ENCODE assay signal across 10 cellular contexts in the genomic region with DNA sequence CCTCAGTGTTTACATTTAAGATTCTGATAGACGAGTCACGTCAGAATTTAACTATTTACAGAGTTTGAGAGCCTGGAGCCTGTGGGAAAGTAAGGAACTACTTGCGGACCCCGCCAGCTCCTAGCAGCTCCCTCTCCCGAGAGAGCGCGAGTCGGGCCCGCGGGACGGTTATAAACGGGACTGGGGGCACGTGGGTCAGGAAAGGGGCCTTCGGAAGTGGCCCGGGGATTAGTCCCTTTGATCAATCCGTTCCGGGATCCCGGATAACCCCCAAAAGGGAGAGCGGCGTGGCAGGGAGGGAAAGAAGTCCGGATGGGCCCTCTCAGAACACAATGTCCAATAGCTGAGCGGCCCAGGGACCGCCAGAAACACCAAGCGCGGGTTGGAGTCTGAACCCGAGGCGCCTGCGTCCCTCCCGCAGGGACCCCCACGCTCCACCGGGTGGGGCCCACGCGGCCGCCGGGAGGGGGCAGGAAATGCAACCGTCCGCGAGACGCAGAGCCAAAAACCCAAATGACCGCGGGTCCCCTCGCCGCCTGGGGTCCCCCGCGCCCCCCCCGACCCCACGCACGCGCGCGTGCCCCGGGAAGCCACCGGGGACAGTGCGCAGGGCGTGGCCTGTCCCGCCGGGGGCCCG. TPM values are rescaled to one million over a fixed set of nuclear protein-coding genes. Genes with fewer than 3 reads are reported as not detected.
DNase-seq lines count a peak whose midpoint lies in the region; ATAC-seq and TF ChIP-seq lines count a peak whose summit lies in the region.
"Had no signal": no experiment of that assay in that cellular context is flagged by ENCODE, and none has a peak within 500 bp of the region (broad histone marks: within the 10 kb centered on the region; RNA-seq: fewer than 3 reads in every experiment).

No MANE protein-coding gene starts in this region.

- peak overlapping the region; percentile 77 for H3K27ac Mint-ChIP-seq in activated naive CD4-positive, alpha-beta T cell treated with anti-CD3 and anti-CD28 coated beads, Interleukin-2, amount 10 ng/mL, durations not matched to agents 7 days and 5 days

- peaks cover 95% of the 10 kb centered on the region for H3K27me3 ChIP-seq in lower lobe of right lung (ENCODE audit: low read depth)
- peaks cover 81% of the 10 kb centered on the region for H3K27me3 ChIP-seq in thymus (ENCODE audit: control insufficient read depth, insufficient read depth)

- peak in 1 of 2 donors; percentile 12 for ATAC-seq in lower lobe of right lung
- ATAC-seq in GM18870 (IDR thresholded peaks at IDR 0.05; ENCODE audit: unreplicated experiment), result no peak

- H3K4me3 ChIP-seq in lower lobe of right lung, result peak overlapping the region; percentile 34
- H3K4me3 ChIP-seq in thymus (ENCODE audit: low read length), result peak overlapping the region; percentile 3

- H3K9me3 Mint-ChIP-seq in activated naive CD4-positive, alpha-beta T cell treated with anti-CD3 and anti-CD28 coated beads, Interleukin-2, amount 10 ng/mL, durations not matched to agents 7 days and 5 days, result no peaks in the 10 kb centered on the region

- intact Hi-C loops in lower lobe of right lung (cut with DNase I), result no loop called here

- peak overlapping the region; percentile 11 for H3K4me3 Mint-ChIP-seq in activated naive CD4-positive, alpha-beta T cell treated with anti-CD3 and anti-CD28 coated beads, Interleukin-2, amount 10 ng/mL, durations not matched to agents 7 days and 5 days

- CTCF ChIA-PET in activated naive CD4-positive, alpha-beta T cell treated with anti-CD3 and anti-CD28 coated beads, Interleukin-2, amount 10 ng/mL, durations not matched to agents 7 days and 5 days (lab: Charles Lee), result interaction anchor here (0.7 kb wide), 1 partner anchor 311 kb away, joined by 4 read pairs; no protein-coding TSS in a partner anchor

- peaks cover 12% of the 10 kb centered on the region for H3K36me3 Mint-ChIP-seq in activated naive CD4-positive, alpha-beta T cell treated with anti-CD3 and anti-CD28 coated beads, Interleukin-2, amount 10 ng/mL, durations not matched to agents 7 days and 5 days

- 3% methylated on average over 58 of the region's 58 CpGs for WGBS in thymus

- H3K27me3 Mint-ChIP-seq in activated naive CD4-positive, alpha-beta T cell treated with anti-CD3 and anti-CD28 coated beads, Interleukin-2, amount 10 ng/mL, durations not matched to agents 7 days and 5 days, result peaks cover 75% of the 10 kb centered on the region

- H3K27ac ChIP-seq in lower lobe of right lung, result no peak overlapping the region
- H3K27ac ChIP-seq in thymus (ENCODE audit: low read depth), result no peak overlapping the region

- H3K9me3 ChIP-seq in lower lobe of right lung (no peaks in the 10 kb centered on the region), thymus (ENCODE audit: control insufficient read depth) (peaks cover 5% of the 10 kb centered on the region)

- peaks cover 18% of the 10 kb centered on the region for H3K4me1 Mint-ChIP-seq in activated naive CD4-positive, alpha-beta T cell treated with anti-CD3 and anti-CD28 coated beads, Interleukin-2, amount 10 ng/mL, durations not matched to agents 7 days and 5 days

- DNase-seq in activated naive CD4-positive, alpha-beta T cell treated with anti-CD3 and anti-CD28 coated beads, Interleukin-2, amount 10 ng/mL, durations not matched to agents 7 days and 5 days, result no peak
- no peak for DNase-seq in activated naive CD4-positive, alpha-beta T cell treated with anti-CD3 and anti-CD28 coated beads, Interleukin-2, amount 50 U/mL, for 16 hours
- peak; percentile 22 to 25 for DNase-seq in activated T-cell treated with anti-CD3 and anti-CD28 coated beads, Interleukin-2, amount 50 U/mL, for 48 hours
- DNase-seq in lower lobe of right lung (no peak), germinal center (ENCODE audit: low spot score) (no peak), NCI-H345 treated with DMSO at 0.1 percent for 48 hours (lab: John Stamatoyannopoulos, UW; ENCODE audit: unreplicated experiment) (no peak)
- DNase-seq: NCI-H526 treated with DMSO at 0.1 percent for 48 hours; stimulated activated CD4-positive, alpha-beta T cell treated with anti-CD3 and anti-CD28 coated beads, Interleukin-15, amount 100 ng/mL, for 24 hours had no signal

- peaks cover 34% of the 10 kb centered on the region for H3K4me1 ChIP-seq in lower lobe of right lung
- peaks cover 12% of the 10 kb centered on the region for H3K4me1 ChIP-seq in thymus (ENCODE audit: control insufficient read depth, insufficient read depth, low read length)

- no peaks in the 10 kb centered on the region for H3K36me3 ChIP-seq in lower lobe of right lung
- no peaks in the 10 kb centered on the region for H3K36me3 ChIP-seq in thymus (ENCODE audit: control insufficient read depth, insufficient read depth)

- TF ChIP-seq CTCF in lower lobe of right lung (IDR thresholded peaks at IDR 0.05), result no peak

RNA-seq across cellular contexts. Expression of a gene that starts 3.6 kb away (rescaled TPM):
- not detected for total RNA-seq in lower lobe of right lung
- polyA plus RNA-seq in thymus, result 0.07 TPM

RNA-seq across cellular contexts. Expression of a gene that starts 13.6 kb away (rescaled TPM):
- total RNA-seq in lower lobe of right lung, result not detected
- 0.30 TPM for polyA plus RNA-seq in thymus

Comparison
In these comparisons a context has a peak if more than half of its experiments do, and no peak if none do; other contexts are left out.
1. DNase-seq: peak in activated T-cell treated with anti-CD3 and anti-CD28 coated beads, Interleukin-2, amount 50 U/mL, for 48 hours (2 of 2); none in activated naive CD4-positive, alpha-beta T cell treated with anti-CD3 and anti-CD28 coated beads, Interleukin-2, amount 10 ng/mL, durations not matched to agents 7 days and 5 days (single experiment), activated naive CD4-positive, alpha-beta T cell treated with anti-CD3 and anti-CD28 coated beads, Interleukin-2, amount 50 U/mL, for 16 hours (single experiment), lower lobe of right lung (single experiment), germinal center (single experiment) and NCI-H345 treated with DMSO at 0.1 percent for 48 hours (single experiment).